ENCODE assay signal across 19 cellular contexts in genomic region chr21:40760811-40761210, GRCh38.
DNase-seq lines count a peak whose midpoint lies in the region; ATAC-seq, FAIRE-seq and TF ChIP-seq lines count a peak whose summit lies in the region.
"Had no signal": no experiment of that assay in that cellular context is flagged by ENCODE, and none has a peak within 500 bp of the region (broad histone marks: within the 10 kb centered on the region; RNA-seq: fewer than 3 reads in every experiment).

No MANE protein-coding gene starts in this region.

- no peak overlapping the region for H3K23ac ChIP-seq in mesendoderm (ENCODE audit: low read length)

- H3K56ac ChIP-seq in mesendoderm (ENCODE audit: low read length) = no peak overlapping the region

- peaks cover 13% of the 10 kb centered on the region for H3K9me3 Mint-ChIP-seq in astrocyte (ENCODE audit: unreplicated experiment)
- no peaks in the 10 kb centered on the region for H3K9me3 Mint-ChIP-seq in endodermal cell

- no peaks in the 10 kb centered on the region for H3K79me2 ChIP-seq in astrocyte (ENCODE audit: insufficient read depth, low read length)
- H3K79me2 ChIP-seq in mesendoderm (ENCODE audit: control insufficient read depth, insufficient read depth, low read length) = no peaks in the 10 kb centered on the region

- intact Hi-C loops in esophagus squamous epithelium (cut with DNase I) = no loop called here

- H4K8ac ChIP-seq in mesendoderm (ENCODE audit: low read depth, low read length) = no peak overlapping the region

- CTCF ChIA-PET in BJ (lab: Yijun Ruan, JAX) = no interaction called here

- H3K27me3 Mint-ChIP-seq in astrocyte (ENCODE audit: low read depth, unreplicated experiment) (peaks cover 1% of the 10 kb centered on the region), endodermal cell (ENCODE audit: insufficient read depth) (peaks cover 6% of the 10 kb centered on the region)
- H3K27me3 Mint-ChIP-seq: IgD-negative memory B cell had no signal

- no peak overlapping the region for H2AK5ac ChIP-seq in mesendoderm (ENCODE audit: low read length)

- H2BK15ac ChIP-seq in mesendoderm (replicated peaks; ENCODE audit: low read depth) = no peak overlapping the region

- H3K18ac ChIP-seq in mesendoderm (ENCODE audit: low read length) = peak overlapping the region; percentile 3

- DNase-seq in BJ (ENCODE audit: low read depth) (peak; percentile 1), astrocyte (ENCODE audit: low read depth) (peak; percentile 10), endodermal cell (no peak), mesendoderm (no peak), KBM-7 (no peak), NCI-H187 (lab: John Stamatoyannopoulos, UW) (no peak), esophagus squamous epithelium (lab: John Stamatoyannopoulos, UW) (no peak)
- DNase-seq: BE2C; Caco-2; CD4-positive, alpha-beta T cell; GF-D8; H9; KG1 had no signal

- H3K4me3 Mint-ChIP-seq in astrocyte (ENCODE audit: unreplicated experiment) (no peak overlapping the region), endodermal cell (no peak overlapping the region)
- H3K4me3 Mint-ChIP-seq: CD4-positive, alpha-beta T cell; H9; IgD-negative memory B cell had no signal

- H2BK120ac ChIP-seq in mesendoderm (ENCODE audit: low read depth, low read length) = peak overlapping the region; percentile 56

- H3K9me3 ChIP-seq in astrocyte (ENCODE audit: insufficient read depth, low read depth, low read length) = peaks cover 3% of the 10 kb centered on the region
- no peaks in the 10 kb centered on the region for H3K9me3 ChIP-seq in endodermal cell (ENCODE audit: control insufficient read depth, low read length)
- no peaks in the 10 kb centered on the region for H3K9me3 ChIP-seq in esophagus squamous epithelium
- H3K9me3 ChIP-seq: Caco-2 had no signal

- H2BK5ac ChIP-seq in mesendoderm (ENCODE audit: low read length) = no peak overlapping the region

- no peak for TF ChIP-seq POLR2A in esophagus squamous epithelium (IDR thresholded peaks at IDR 0.05)

- H3K36me3 Mint-ChIP-seq in astrocyte (ENCODE audit: low read depth, unreplicated experiment) (no peaks in the 10 kb centered on the region), endodermal cell (ENCODE audit: low read depth) (no peaks in the 10 kb centered on the region)

- H4K5ac ChIP-seq in mesendoderm (ENCODE audit: low read length) = no peak overlapping the region

- H3K9ac ChIP-seq in astrocyte (ENCODE audit: low read length) (no peak overlapping the region), endodermal cell (ENCODE audit: extremely low read depth, low read length, poor library complexity, severe bottlenecking) (no peak overlapping the region), mesendoderm (ENCODE audit: low read length) (no peak overlapping the region)

- no peak overlapping the region for H2AFZ ChIP-seq in astrocyte (ENCODE audit: low read depth, low read length)

- TF ChIP-seq CTCF in BJ (IDR thresholded peaks at IDR 0.05; ENCODE audit: insufficient read depth, low read depth, low read length) = no peak
- no peak for TF ChIP-seq CTCF in astrocyte (IDR thresholded peaks at IDR 0.05; ENCODE audit: insufficient read depth, low read depth, low read length)
- no peak for TF ChIP-seq CTCF in endodermal cell (conservative IDR thresholded peaks at IDR 0.05)
- TF ChIP-seq CTCF in esophagus squamous epithelium (IDR thresholded peaks at IDR 0.05) = no peak

- WGBS in endodermal cell (ENCODE audit: insufficient coverage in 1 of 2, insufficient read length in 1 of 2), 2 experiments = 0 to 35% methylated on average over 1 to 2 of the region's 2 CpGs
- no CpG with 5 or more reads among the region's 2 CpGs for WGBS in mesendoderm (ENCODE audit: extremely low coverage, insufficient coverage, low lambda C conversion rate)
- 72 to 73% methylated on average over 2 of the region's 2 CpGs for WGBS in esophagus squamous epithelium, 2 donors

- H4K20me1 ChIP-seq in astrocyte (ENCODE audit: insufficient read depth, low read length) = no peaks in the 10 kb centered on the region

- H3K4me3 ChIP-seq in BJ (ENCODE audit: low read depth, low read length) (no peak overlapping the region), astrocyte (ENCODE audit: insufficient read depth, low read depth, low read length) (no peak overlapping the region), endodermal cell (ENCODE audit: low read length) (no peak overlapping the region), mesendoderm (ENCODE audit: low read length) (no peak overlapping the region), esophagus squamous epithelium (no peak overlapping the region)

- H3K4me2 ChIP-seq in astrocyte (ENCODE audit: low read length) (no peak overlapping the region), mesendoderm (ENCODE audit: low read length) (no peak overlapping the region)

- H3K36me3 ChIP-seq in BJ (ENCODE audit: control insufficient read depth, insufficient read depth, low read length) (no peaks in the 10 kb centered on the region), astrocyte (ENCODE audit: insufficient read depth, low read length) (no peaks in the 10 kb centered on the region), endodermal cell (ENCODE audit: control insufficient read depth, insufficient read depth, low read length) (no peaks in the 10 kb centered on the region), mesendoderm (ENCODE audit: control insufficient read depth, insufficient read depth, low read length) (no peaks in the 10 kb centered on the region), esophagus squamous epithelium (no peaks in the 10 kb centered on the region)
- H3K36me3 ChIP-seq: BE2C had no signal

- FAIRE-seq in astrocyte (lab: Jason Lieb, UNC) = no peak
- FAIRE-seq: D721Med, H1, HepG2 had no signal

- POLR2A ChIA-PET in BJ (lab: Charles Lee) = no interaction called here

- H3K27me3 ChIP-seq in BJ (ENCODE audit: control insufficient read depth, insufficient read depth, low read length) = no peaks in the 10 kb centered on the region
- no peaks in the 10 kb centered on the region for H3K27me3 ChIP-seq in astrocyte (ENCODE audit: insufficient read depth, low read length)
- H3K27me3 ChIP-seq in endodermal cell (ENCODE audit: control insufficient read depth, insufficient read depth, low read length, poor library complexity, severe bottlenecking) = no peaks in the 10 kb centered on the region
- H3K27me3 ChIP-seq in mesendoderm (ENCODE audit: insufficient read depth, low read length, poor library complexity) = no peaks in the 10 kb centered on the region
- no peaks in the 10 kb centered on the region for H3K27me3 ChIP-seq in esophagus squamous epithelium
- H3K27me3 ChIP-seq: BE2C had no signal

- no peaks in the 10 kb centered on the region for H3K4me1 ChIP-seq in astrocyte (ENCODE audit: insufficient read depth, low read length)
- H3K4me1 ChIP-seq in endodermal cell (ENCODE audit: control insufficient read depth, insufficient read depth, low read length) = peaks cover 11% of the 10 kb centered on the region
- H3K4me1 ChIP-seq in mesendoderm (ENCODE audit: control insufficient read depth, low read depth, low read length) = peaks cover 2% of the 10 kb centered on the region
- no peaks in the 10 kb centered on the region for H3K4me1 ChIP-seq in esophagus squamous epithelium
- H3K4me1 ChIP-seq: BE2C, Caco-2 had no signal

- H3K4me1 Mint-ChIP-seq in astrocyte (ENCODE audit: low read depth, unreplicated experiment) (no peaks in the 10 kb centered on the region), endodermal cell (peaks cover 19% of the 10 kb centered on the region)
- H3K4me1 Mint-ChIP-seq: H9, IgD-negative memory B cell had no signal

- H3K4ac ChIP-seq in mesendoderm (ENCODE audit: low read depth, low read length) = no peak overlapping the region

- H3K27ac ChIP-seq in astrocyte (ENCODE audit: low read depth, low read length) (no peak overlapping the region), endodermal cell (ENCODE audit: low read depth, low read length) (no peak overlapping the region), mesendoderm (ENCODE audit: low read depth, low read length) (no peak overlapping the region), esophagus squamous epithelium (no peak overlapping the region)
- H3K27ac ChIP-seq: C4-2B had no signal

- no peaks in the 10 kb centered on the region for H3K79me1 ChIP-seq in mesendoderm (ENCODE audit: low read length)

- in situ Hi-C loops in KBM-7 (cut with MboI; ENCODE audit: low pct_unique_long_range_greater_than_20kb, low sequenced_read_pairs) = no loop called here

- no peak overlapping the region for H3K27ac Mint-ChIP-seq in astrocyte (ENCODE audit: unreplicated experiment)
- H3K27ac Mint-ChIP-seq in endodermal cell = peak overlapping the region; percentile 83
- H3K27ac Mint-ChIP-seq: CD4-positive, alpha-beta T cell; H9; IgD-negative memory B cell had no signal

- ATAC-seq in GM21529 (IDR thresholded peaks at IDR 0.05; ENCODE audit: unreplicated experiment) = no peak
- ATAC-seq: HepG2 had no signal

Comparison
In these comparisons a context has a peak if more than half of its experiments do, and no peak if none do; other contexts are left out.
1. DNase-seq: peak in BJ (single experiment) and astrocyte (single experiment); none in endodermal cell (single experiment), mesendoderm (single experiment), KBM-7 (single experiment), NCI-H187 (0 of 2) and esophagus squamous epithelium (single experiment).